16 cellular contexts compared by ENCODE assay signal in genomic region chr11:115168229-115168671, GRCh38.
DNase-seq lines count a peak whose midpoint lies in the region; ATAC-seq and TF ChIP-seq lines count a peak whose summit lies in the region.
"Had no signal": no experiment of that assay in that cellular context is flagged by ENCODE, and none has a peak within 500 bp of the region (broad histone marks: within the 10 kb centered on the region; RNA-seq: fewer than 3 reads in every experiment).

No MANE protein-coding gene starts in this region.

- H3K36me3 Mint-ChIP-seq in effector memory CD8-positive, alpha-beta T cell (ENCODE audit: insufficient read depth), result no peaks in the 10 kb centered on the region
- no peaks in the 10 kb centered on the region for H3K36me3 Mint-ChIP-seq in naive thymus-derived CD8-positive, alpha-beta T cell
- H3K36me3 Mint-ChIP-seq in natural killer cell, result no peaks in the 10 kb centered on the region

- H3K4me1 ChIP-seq in foreskin keratinocyte, result no peaks in the 10 kb centered on the region
- H3K4me1 ChIP-seq: spleen had no signal

- peak; percentile 16 for ATAC-seq in foreskin keratinocyte
- ATAC-seq in effector memory CD8-positive, alpha-beta T cell (replicated peaks), result no peak
- no peak for ATAC-seq in naive thymus-derived CD8-positive, alpha-beta T cell
- ATAC-seq in natural killer cell, result no peak

- POLR2A ChIA-PET in naive thymus-derived CD8-positive, alpha-beta T cell (lab: Charles Lee), result no interaction called here

- H3K4me3 Mint-ChIP-seq in effector memory CD8-positive, alpha-beta T cell, result no peak overlapping the region
- H3K4me3 Mint-ChIP-seq in naive thymus-derived CD8-positive, alpha-beta T cell, result no peak overlapping the region
- no peak overlapping the region for H3K4me3 Mint-ChIP-seq in natural killer cell
- H3K4me3 Mint-ChIP-seq: activated CD4-positive, alpha-beta T cell treated with anti-CD3 and anti-CD28 coated beads, Interleukin-2, amount 10 ng/mL, durations not matched to agents 7 days and 5 days had no signal

- no peak overlapping the region for H3K27ac ChIP-seq in foreskin keratinocyte
- H3K27ac ChIP-seq: spleen had no signal

- DNase-seq in DMS53 (lab: John Stamatoyannopoulos, UW) (peak; percentile 47), DMS53 treated with DMSO at 0.1 percent for 48 hours (lab: John Stamatoyannopoulos, UW; ENCODE audit: unreplicated experiment) (no peak), NCI-H446 treated with DMSO at 0.1 percent for 48 hours (lab: John Stamatoyannopoulos, UW) (peak; percentile 63), foreskin keratinocyte (peak; percentile 8 to 45), renal cortical epithelial cell (ENCODE audit: low read depth) (peak; percentile 5), natural killer cell (no peak)
- DNase-seq in effector memory CD8-positive, alpha-beta T cell, result no peak
- no peak for DNase-seq in naive thymus-derived CD8-positive, alpha-beta T cell
- DNase-seq: 8988T; activated CD4-positive, alpha-beta T cell treated with anti-CD3 and anti-CD28 coated beads, Interleukin-2, amount 10 ng/mL, durations not matched to agents 7 days and 5 days; activated naive CD4-positive, alpha-beta T cell treated with Interleukin-2 at 50 U/mL for 16 hours; effector CD4-positive, alpha-beta T cell; EL; NCI-H187 treated with DMSO at 0.1 percent for 48 hours; spleen; stimulated activated CD8-positive, alpha-beta memory T cell treated with anti-CD3 and anti-CD28 coated beads, Interleukin-4, amount 100 ng/mL, for 48 hours had no signal

- H3K9me3 Mint-ChIP-seq in effector memory CD8-positive, alpha-beta T cell, result no peaks in the 10 kb centered on the region
- H3K9me3 Mint-ChIP-seq in naive thymus-derived CD8-positive, alpha-beta T cell, result no peaks in the 10 kb centered on the region
- H3K9me3 Mint-ChIP-seq in natural killer cell, result no peaks in the 10 kb centered on the region
- H3K9me3 Mint-ChIP-seq: activated CD4-positive, alpha-beta T cell treated with anti-CD3 and anti-CD28 coated beads, Interleukin-2, amount 10 ng/mL, durations not matched to agents 7 days and 5 days had no signal

- TF ChIP-seq CTCF in foreskin keratinocyte (conservative IDR thresholded peaks at IDR 0.05) (no peak), natural killer cell (IDR thresholded peaks at IDR 0.05) (no peak)

- H3K27me3 ChIP-seq in foreskin keratinocyte, result no peaks in the 10 kb centered on the region

- H3K27me3 Mint-ChIP-seq in effector memory CD8-positive, alpha-beta T cell, result peaks cover 5 to 35% of the 10 kb centered on the region in 2 donors
- H3K27me3 Mint-ChIP-seq in naive thymus-derived CD8-positive, alpha-beta T cell, result peaks cover 6 to 23% (median 18%) of the 10 kb centered on the region in 5 donors
- H3K27me3 Mint-ChIP-seq in natural killer cell (ENCODE audit: low read depth in 2 of 2), result peaks cover 7 to 21% of the 10 kb centered on the region in 2 donors

- no peak overlapping the region for H3K27ac Mint-ChIP-seq in effector memory CD8-positive, alpha-beta T cell
- no peak overlapping the region for H3K27ac Mint-ChIP-seq in naive thymus-derived CD8-positive, alpha-beta T cell
- no peak overlapping the region for H3K27ac Mint-ChIP-seq in natural killer cell
- H3K27ac Mint-ChIP-seq: activated CD4-positive, alpha-beta T cell treated with anti-CD3 and anti-CD28 coated beads, Interleukin-2, amount 10 ng/mL, durations not matched to agents 7 days and 5 days had no signal

- H3K4me1 Mint-ChIP-seq in effector memory CD8-positive, alpha-beta T cell (ENCODE audit: low read depth in 2 of 2), result peaks cover 0 to 4% of the 10 kb centered on the region in 2 donors
- H3K4me1 Mint-ChIP-seq in naive thymus-derived CD8-positive, alpha-beta T cell, result no peaks in the 10 kb centered on the region
- H3K4me1 Mint-ChIP-seq in natural killer cell, result no peaks in the 10 kb centered on the region
- H3K4me1 Mint-ChIP-seq: activated CD4-positive, alpha-beta T cell treated with anti-CD3 and anti-CD28 coated beads, Interleukin-2, amount 10 ng/mL, durations not matched to agents 7 days and 5 days had no signal

- intact Hi-C loops in natural killer cell (cut with micrococcal nuclease), result no loop called here

Comparison
In these comparisons a context has a peak if more than half of its experiments do, and no peak if none do; other contexts are left out.
1. DNase-seq: peak in DMS53 (single experiment), NCI-H446 treated with DMSO at 0.1 percent for 48 hours (single experiment), foreskin keratinocyte (2 of 2) and renal cortical epithelial cell (single experiment); none in DMS53 treated with DMSO at 0.1 percent for 48 hours (single experiment), effector memory CD8-positive, alpha-beta T cell (0 of 3), naive thymus-derived CD8-positive, alpha-beta T cell (0 of 10) and natural killer cell (single experiment).